1 cellular context compared by ENCODE assay signal in the genomic region with DNA sequence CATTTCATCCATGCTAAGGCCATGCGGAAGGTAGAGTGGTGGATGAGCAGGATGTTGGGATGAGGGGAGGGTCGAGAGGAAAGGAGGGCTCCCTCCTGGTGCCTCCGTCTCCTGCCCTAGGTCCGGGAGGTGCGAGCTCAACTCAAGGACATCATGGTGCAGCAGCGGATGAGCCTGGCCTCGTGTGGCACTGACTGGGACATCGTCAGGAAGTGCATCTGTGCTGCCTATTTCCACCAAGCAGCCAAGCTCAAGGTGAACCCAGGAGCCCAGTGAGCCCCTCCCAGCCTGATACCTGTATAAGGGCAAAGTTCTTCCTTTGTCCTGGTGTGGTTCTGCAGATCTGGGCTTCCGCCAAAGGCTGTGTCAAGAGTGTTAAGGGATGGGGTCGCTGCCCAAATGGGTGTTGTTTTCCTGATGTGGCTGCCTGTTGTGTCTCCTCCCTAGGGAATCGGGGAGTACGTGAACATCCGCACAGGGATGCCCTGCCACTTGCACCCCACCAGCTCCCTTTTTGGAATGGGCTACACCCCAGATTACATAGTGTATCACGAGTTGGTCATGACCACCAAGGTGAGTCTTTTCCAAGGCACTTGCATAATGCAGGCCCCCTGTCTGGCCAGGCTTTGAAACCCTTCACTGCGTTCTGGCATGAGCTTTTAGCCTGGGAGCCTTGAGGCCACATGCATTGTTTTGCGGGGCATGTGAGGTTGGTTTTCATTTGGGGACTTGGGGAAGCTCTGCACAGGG.
TF ChIP-seq lines count a peak whose summit lies in the region.

No MANE protein-coding gene starts in this region.

TF ChIP-seq in HepG2, 621 proteins besides CTCF, POLR2A, EP300 and RAD21:
- TF ChIP-seq, protein P1, sequence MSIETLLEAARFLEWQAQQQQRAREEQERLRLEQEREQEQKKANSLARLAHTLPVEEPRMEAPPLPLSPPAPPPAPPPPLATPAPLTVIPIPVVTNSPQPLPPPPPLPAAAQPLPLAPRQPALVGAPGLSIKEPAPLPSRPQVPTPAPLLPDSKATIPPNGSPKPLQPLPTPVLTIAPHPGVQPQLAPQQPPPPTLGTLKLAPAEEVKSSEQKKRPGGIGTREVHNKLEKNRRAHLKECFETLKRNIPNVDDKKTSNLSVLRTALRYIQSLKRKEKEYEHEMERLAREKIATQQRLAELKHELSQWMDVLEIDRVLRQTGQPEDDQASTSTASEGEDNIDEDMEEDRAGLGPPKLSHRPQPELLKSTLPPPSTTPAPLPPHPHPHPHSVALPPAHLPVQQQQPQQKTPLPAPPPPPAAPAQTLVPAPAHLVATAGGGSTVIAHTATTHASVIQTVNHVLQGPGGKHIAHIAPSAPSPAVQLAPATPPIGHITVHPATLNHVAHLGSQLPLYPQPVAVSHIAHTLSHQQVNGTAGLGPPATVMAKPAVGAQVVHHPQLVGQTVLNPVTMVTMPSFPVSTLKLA (IDR thresholded peaks at IDR 0.05), result 0 out of 2 replicates have a peak, but pooled peaks have one; percentile 9
- no peak for TF ChIP-seq ZNF30 (CRISPR knock-in tag; IDR thresholded peaks at IDR 0.05)
- 0 out of 2 replicates have a peak, but pooled peaks have one; percentile 21 for TF ChIP-seq BORCS8-MEF2B (CRISPR knock-in tag; IDR thresholded peaks at IDR 0.05)
